In genomic region chr1:154418898-154419619, GRCh38 we compare ENCODE assay signal across 8 cellular contexts. TPM values are rescaled to one million over a fixed set of nuclear protein-coding genes. Genes with fewer than 3 reads are reported as not detected.
DNase-seq lines count a peak whose midpoint lies in the region; ATAC-seq and TF ChIP-seq lines count a peak whose summit lies in the region.

No MANE protein-coding gene starts in this region.

- peaks cover 7% of the 10 kb centered on the region for H3K27me3 Mint-ChIP-seq in activated naive CD8-positive, alpha-beta T cell treated with anti-CD3 and anti-CD28 coated beads, Interleukin-2, amount 10 ng/mL, durations not matched to agents 7 days and 5 days
- H3K27me3 Mint-ChIP-seq in stimulated activated memory B cell treated with anti-CD40 and anti-IgM and Interleukin-4, amounts not matched to agents 10 μg/mL and 1 μg/mL and 100 μg/mL, for 72 hours: no peaks in the 10 kb centered on the region

- H3K36me3 Mint-ChIP-seq in activated naive CD8-positive, alpha-beta T cell treated with anti-CD3 and anti-CD28 coated beads, Interleukin-2, amount 10 ng/mL, durations not matched to agents 7 days and 5 days: no peaks in the 10 kb centered on the region
- H3K36me3 Mint-ChIP-seq in stimulated activated memory B cell treated with anti-CD40 and anti-IgM and Interleukin-4, amounts not matched to agents 10 μg/mL and 1 μg/mL and 100 μg/mL, for 72 hours: no peaks in the 10 kb centered on the region

- no peaks in the 10 kb centered on the region for H3K9me3 Mint-ChIP-seq in activated naive CD8-positive, alpha-beta T cell treated with anti-CD3 and anti-CD28 coated beads, Interleukin-2, amount 10 ng/mL, durations not matched to agents 7 days and 5 days
- no peaks in the 10 kb centered on the region for H3K9me3 Mint-ChIP-seq in stimulated activated memory B cell treated with anti-CD40 and anti-IgM and Interleukin-4, amounts not matched to agents 10 μg/mL and 1 μg/mL and 100 μg/mL, for 72 hours

- H3K27ac ChIP-seq in HL-60 (replicated peaks) (peak overlapping the region; percentile 59), layer of hippocampus (ENCODE audit: low read depth, low read length) (peak overlapping the region; percentile 83)

- no peak overlapping the region for H3K4me3 ChIP-seq in HL-60 (replicated peaks; ENCODE audit: insufficient read depth, low read length)
- H3K4me3 ChIP-seq in lower leg skin (ENCODE audit: low read depth, poor library complexity, severe bottlenecking): no peak overlapping the region

- H3K27me3 ChIP-seq in HL-60 (ENCODE audit: insufficient read depth, poor library complexity, severe bottlenecking) (no peaks in the 10 kb centered on the region), layer of hippocampus (ENCODE audit: control insufficient read depth, insufficient read depth, low read length) (no peaks in the 10 kb centered on the region)

- TF ChIP-seq CTCF in HL-60 (IDR thresholded peaks at IDR 0.05; ENCODE audit: insufficient read depth, low read length) (no peak), lower leg skin (IDR thresholded peaks at IDR 0.05) (no peak)

- no peak for DNase-seq in HL-60 (ENCODE audit: low read depth in 1 of 2, low spot score in 1 of 2)
- DNase-seq in activated naive CD8-positive, alpha-beta T cell treated with anti-CD3 and anti-CD28 coated beads, Interleukin-2, amount 10 ng/mL, durations not matched to agents 7 days and 5 days: no peak
- no peak for DNase-seq in H4 (ENCODE audit: low spot score)
- no peak for DNase-seq in lower leg skin (ENCODE audit: low spot score in 2 of 2)
- no peak for DNase-seq in C1 segment of cervical spinal cord (lab: John Stamatoyannopoulos, UW)
- no peak for DNase-seq in SK-N-DZ (ENCODE audit: low spot score)

- POLR2A ChIA-PET in activated naive CD8-positive, alpha-beta T cell treated with anti-CD3 and anti-CD28 coated beads, Interleukin-2, amount 10 ng/mL, durations not matched to agents 7 days and 5 days (lab: Charles Lee): interaction anchor here (0.9 to 2.0 kb wide), 4 partner anchors 11 to 1144 kb away, joined by 3 to 16 read pairs (median 6); no protein-coding TSS in a partner anchor

- no peak for ATAC-seq in activated naive CD8-positive, alpha-beta T cell treated with anti-CD3 and anti-CD28 coated beads, Interleukin-2, amount 10 ng/mL, durations not matched to agents 7 days and 5 days (ENCODE audit: low read depth)
- ATAC-seq in stimulated activated memory B cell treated with anti-CD40 and anti-IgM and Interleukin-4, amounts not matched to agents 10 μg/mL and 1 μg/mL and 100 μg/mL, for 72 hours: no peak

- H3K4me1 Mint-ChIP-seq in activated naive CD8-positive, alpha-beta T cell treated with anti-CD3 and anti-CD28 coated beads, Interleukin-2, amount 10 ng/mL, durations not matched to agents 7 days and 5 days: peaks cover 16% of the 10 kb centered on the region
- H3K4me1 Mint-ChIP-seq in stimulated activated memory B cell treated with anti-CD40 and anti-IgM and Interleukin-4, amounts not matched to agents 10 μg/mL and 1 μg/mL and 100 μg/mL, for 72 hours: peaks cover 51% of the 10 kb centered on the region

- peak overlapping the region; percentile 15 for H3K4me3 Mint-ChIP-seq in activated naive CD8-positive, alpha-beta T cell treated with anti-CD3 and anti-CD28 coated beads, Interleukin-2, amount 10 ng/mL, durations not matched to agents 7 days and 5 days
- H3K4me3 Mint-ChIP-seq in stimulated activated memory B cell treated with anti-CD40 and anti-IgM and Interleukin-4, amounts not matched to agents 10 μg/mL and 1 μg/mL and 100 μg/mL, for 72 hours: peak overlapping the region; percentile 58

- peak overlapping the region; percentile 61 for H3K27ac Mint-ChIP-seq in activated naive CD8-positive, alpha-beta T cell treated with anti-CD3 and anti-CD28 coated beads, Interleukin-2, amount 10 ng/mL, durations not matched to agents 7 days and 5 days
- peak overlapping the region; percentile 69 for H3K27ac Mint-ChIP-seq in stimulated activated memory B cell treated with anti-CD40 and anti-IgM and Interleukin-4, amounts not matched to agents 10 μg/mL and 1 μg/mL and 100 μg/mL, for 72 hours

- intact Hi-C loops in lower leg skin (cut with DNase I; ENCODE audit: low total_unique reads): no loop called here

- 19 to 24% methylated on average over 5 of the region's 5 CpGs for WGBS in lower leg skin, 2 donors

- no peak for TF ChIP-seq POLR2A in lower leg skin (IDR thresholded peaks at IDR 0.05)

RNA-seq across cellular contexts. Expression of gene IL6R, which starts 13.9 kb away (rescaled TPM):
- 1 to 10 TPM; 4.6 to 6.3 TPM for total RNA-seq in activated naive CD8-positive, alpha-beta T cell treated with anti-CD3 and anti-CD28 coated beads, Interleukin-2, amount 10 ng/mL, durations not matched to agents 7 days and 5 days
- total RNA-seq in H4 (2014; rRNA removed; shearing (Covaris generic)): 6.6 and 7.3 TPM in 2 replicates
- 10 to 100 TPM; 14.7 to 42.1 (median 21.8) TPM for total RNA-seq in lower leg skin
- not detected in 2 replicates for polyA plus RNA-seq in SK-N-DZ (2014; cell fraction: cytosol; rRNA removed)
- not detected in 2 replicates for polyA plus RNA-seq in SK-N-DZ (2014; cell fraction: nucleus; rRNA removed)
